Comparison of ENCODE assay signal across 9 cellular contexts in the genomic region with DNA sequence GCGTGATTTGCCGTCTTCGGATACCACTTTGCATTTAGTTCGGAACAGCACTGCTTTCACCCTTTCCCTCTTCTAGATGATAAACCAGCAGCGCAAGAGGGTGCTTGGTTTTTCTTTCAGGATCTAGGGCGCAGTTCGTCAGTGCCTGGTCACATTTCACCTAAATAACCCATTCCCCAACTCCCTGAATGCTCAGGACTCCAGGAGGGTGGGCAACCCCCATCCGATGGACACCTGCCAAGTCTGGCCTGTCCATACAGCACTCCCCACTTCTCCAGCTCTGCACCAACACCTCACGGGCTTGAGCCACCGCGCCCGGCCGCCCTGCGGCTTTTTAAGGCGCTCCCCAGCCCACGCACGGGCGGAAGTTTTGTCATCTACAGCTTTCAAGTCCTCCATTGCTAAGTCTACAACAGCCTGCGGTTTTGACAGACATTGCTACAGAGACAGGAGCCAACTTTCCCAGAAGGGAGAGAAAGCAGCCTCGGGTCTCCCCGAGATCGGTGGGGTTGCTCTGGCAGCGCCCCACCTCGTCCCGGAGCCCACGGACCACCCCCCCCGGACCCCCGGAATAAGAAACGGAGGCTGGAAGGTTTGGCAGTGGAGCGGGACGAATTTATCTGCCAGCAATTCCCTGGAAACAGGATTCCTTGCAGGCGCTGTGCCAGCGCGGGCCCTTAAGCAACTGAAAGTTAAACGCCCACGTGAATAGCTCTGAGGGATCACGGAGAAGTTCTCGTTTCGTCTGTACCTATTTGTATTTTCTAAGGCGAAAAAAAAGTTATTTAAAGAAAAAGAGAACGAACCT. TPM values are rescaled to one million over a fixed set of nuclear protein-coding genes. Genes with fewer than 3 reads are reported as not detected.
DNase-seq lines count a peak whose midpoint lies in the region; ATAC-seq and TF ChIP-seq lines count a peak whose summit lies in the region.
"Had no signal": no experiment of that assay in that cellular context is flagged by ENCODE, and none has a peak within 500 bp of the region (broad histone marks: within the 10 kb centered on the region; RNA-seq: fewer than 3 reads in every experiment).

No MANE protein-coding gene starts in this region.

- peak; percentile 86 for ATAC-seq in stimulated activated naive CD8-positive, alpha-beta T cell treated with anti-CD3 and anti-CD28 coated beads, Interleukin-15, amount 100 ng/mL, for 72 hours
- ATAC-seq in GM21576 (IDR thresholded peaks at IDR 0.05; ENCODE audit: unreplicated experiment) (no peak), GM19395 (IDR thresholded peaks at IDR 0.05; ENCODE audit: unreplicated experiment) (no peak)

- H3K4me1 Mint-ChIP-seq in nephron progenitor cell, result no peaks in the 10 kb centered on the region
- peaks cover 67% of the 10 kb centered on the region for H3K4me1 Mint-ChIP-seq in stimulated activated naive CD8-positive, alpha-beta T cell treated with anti-CD3 and anti-CD28 coated beads, Interleukin-15, amount 100 ng/mL, for 72 hours

- peaks cover 22% of the 10 kb centered on the region for H3K9me3 Mint-ChIP-seq in nephron progenitor cell
- peaks cover 0 to 40% of the 10 kb centered on the region in 2 donors for H3K9me3 Mint-ChIP-seq in stimulated activated naive CD8-positive, alpha-beta T cell treated with anti-CD3 and anti-CD28 coated beads, Interleukin-15, amount 100 ng/mL, for 72 hours

- TF ChIP-seq POLR2A in erythroblast (IDR thresholded peaks at IDR 0.05; ENCODE audit: low read length), result no peak

- no peak overlapping the region for H3K27ac Mint-ChIP-seq in nephron progenitor cell
- peak overlapping the region; percentile 88 to 91 for H3K27ac Mint-ChIP-seq in stimulated activated naive CD8-positive, alpha-beta T cell treated with anti-CD3 and anti-CD28 coated beads, Interleukin-15, amount 100 ng/mL, for 72 hours

- no peaks in the 10 kb centered on the region for H3K36me3 Mint-ChIP-seq in nephron progenitor cell (ENCODE audit: low read depth)

- H3K27me3 Mint-ChIP-seq in nephron progenitor cell (ENCODE audit: low read depth, poor library complexity), result peaks cover 100% of the 10 kb centered on the region
- no peaks in the 10 kb centered on the region for H3K27me3 Mint-ChIP-seq in stimulated activated naive CD8-positive, alpha-beta T cell treated with anti-CD3 and anti-CD28 coated beads, Interleukin-15, amount 100 ng/mL, for 72 hours

- TF ChIP-seq CTCF in GM10266 (IDR thresholded peaks at IDR 0.05; ENCODE audit: control insufficient read depth, insufficient read depth, low read depth, missing control alignments) (no peak), nephron progenitor cell (IDR thresholded peaks at IDR 0.05) (no peak)

- H3K4me3 Mint-ChIP-seq in nephron progenitor cell, result peak overlapping the region; percentile 42
- H3K4me3 Mint-ChIP-seq in stimulated activated naive CD8-positive, alpha-beta T cell treated with anti-CD3 and anti-CD28 coated beads, Interleukin-15, amount 100 ng/mL, for 72 hours, result peak overlapping the region; percentile 80 to 86

- DNase-seq in GM10266 (ENCODE audit: extremely low spot score) (peak; percentile 86), LHCN-M2 (ENCODE audit: low read depth) (peak; percentile 46), erythroblast (lab: John Stamatoyannopoulos, UW) (peak; percentile 9 to 14), nephron progenitor cell (no peak)
- peak; percentile 56 to 73 (median 71) for DNase-seq in activated CD8-positive, alpha-beta memory T cell treated with anti-CD3 and anti-CD28 coated beads for 48 hours (ENCODE audit: low read depth in 2 of 3, low spot score in 2 of 3)
- peak; percentile 78 to 83 for DNase-seq in stimulated activated naive CD8-positive, alpha-beta T cell treated with anti-CD3 and anti-CD28 coated beads, Interleukin-15, amount 100 ng/mL, for 72 hours

RNA-seq across cellular contexts. Expression of gene SLFN13, which starts 38.6 kb away (rescaled TPM):
- total RNA-seq in LHCN-M2 (2014; rRNA removed), result 0.92 and 1.2 TPM in 2 replicates
- polyA plus RNA-seq in LHCN-M2 (2012), result 0.74 TPM

RNA-seq across cellular contexts. Expression of gene SLFN12L, which starts 50.4 kb away (rescaled TPM):
- total RNA-seq in LHCN-M2 (2014; rRNA removed), result 0.19 TPM in 1 of 2 replicates, not detected in the other
- polyA plus RNA-seq in LHCN-M2 (2012), result 0.04 TPM
- total RNA-seq: NCI-H460 had no signal

RNA-seq across cellular contexts. Expression of gene SLFN12, which starts 54.8 kb away (rescaled TPM):
- 33.7 and 34.8 TPM in 2 replicates for total RNA-seq in LHCN-M2 (2014; rRNA removed)
- 12.1 TPM for polyA plus RNA-seq in LHCN-M2 (2012)
- total RNA-seq: NCI-H460 had no signal
